ENCODE assay signal across 14 cellular contexts in genomic region chr20:38275815-38276550, GRCh38. TPM values are rescaled to one million over a fixed set of nuclear protein-coding genes. Genes with fewer than 3 reads are reported as not detected.
A peak's percentile ranks its signal among the peaks of the same experiment; 100 is the strongest.
DNase-seq lines count a peak whose midpoint lies in the region; ATAC-seq, FAIRE-seq and TF ChIP-seq lines count a peak whose summit lies in the region.
"Had no signal": no experiment of that assay in that cellular context is flagged by ENCODE, and none has a peak within 500 bp of the region (broad histone marks: within the 10 kb centered on the region; RNA-seq: fewer than 3 reads in every experiment).

No MANE protein-coding gene starts in this region.

- H3K9me3 ChIP-seq in body of pancreas, result no peaks in the 10 kb centered on the region

- 82 to 88% methylated on average over 12 of the region's 12 CpGs for WGBS in body of pancreas, 2 donors

- TF ChIP-seq CTCF in fibroblast of mammary gland (conservative IDR thresholded peaks at IDR 0.05; ENCODE audit: control insufficient read depth, insufficient read depth, low read depth, low read length) (no peak), body of pancreas (IDR thresholded peaks at IDR 0.05) (no peak)

- ATAC-seq in SK-N-SH treated with all-trans-retinoic acid at 6 μM for 48 hours (peak; percentile 39; the same call in 2 of the 3 replicates), body of pancreas (no peak), Right ventricle myocardium superior (ENCODE audit: poor library complexity) (no peak), HG03520 (IDR thresholded peaks at IDR 0.05; ENCODE audit: unreplicated experiment) (no peak)

- DNase-seq in A172 (ENCODE audit: low spot score) (peak; percentile 84), HS-27A (ENCODE audit: low read depth) (peak; percentile 74), fibroblast of mammary gland (ENCODE audit: low read depth) (peak; percentile 88), body of pancreas (no peak), Right ventricle myocardium superior (no peak), frontal cortex (ENCODE audit: low spot score in 2 of 2) (no peak)
- DNase-seq: CD8-positive, alpha-beta memory T cell; naive B cell; T-helper 1 cell had no signal

- no peaks in the 10 kb centered on the region for H3K4me1 ChIP-seq in body of pancreas

- FAIRE-seq in frontal cortex (lab: Jason Lieb, UNC), result no peak
- FAIRE-seq: urothelium cell line had no signal

- H3K36me3 ChIP-seq in body of pancreas (replicated peaks in 1 of 2; ENCODE audit: insufficient read depth in 1 of 2, low read depth in 2 of 2), result no peaks in the 10 kb centered on the region

- H3K27me3 ChIP-seq in body of pancreas, result no peaks in the 10 kb centered on the region

- H3K27ac ChIP-seq in body of pancreas, result no peak overlapping the region

- H3K4me3 ChIP-seq in fibroblast of mammary gland (ENCODE audit: control insufficient read depth, low read depth, low read length) (no peak overlapping the region), body of pancreas (no peak overlapping the region)

- intact Hi-C loops in body of pancreas (cut with DNase I), result no loop called here
- intact Hi-C loops in Right ventricle myocardium superior (cut with DNase I), result no loop called here

- TF ChIP-seq POLR2A in body of pancreas (IDR thresholded peaks at IDR 0.05), result no peak

TF ChIP-seq in SK-N-SH treated with all-trans-retinoic acid at 6 μM for 48 hours, 23 proteins besides CTCF, POLR2A, EP300 and RAD21:
- TF ChIP-seq ZNF70 (CRISPR knock-in tag; IDR thresholded peaks at IDR 0.05), result no peak
- TF ChIP-seq CREB5 (CRISPR knock-in tag; IDR thresholded peaks at IDR 0.05; ENCODE audit: low read depth), result no peak
- TF ChIP-seq OSR1 (CRISPR knock-in tag; IDR thresholded peaks at IDR 0.05), result no peak
- no peak for TF ChIP-seq CSDC2 (CRISPR knock-in tag; IDR thresholded peaks at IDR 0.05)
- TF ChIP-seq GLIS3 (CRISPR knock-in tag; IDR thresholded peaks at IDR 0.05), result no peak
- TF ChIP-seq ZFP30 (CRISPR knock-in tag; IDR thresholded peaks at IDR 0.05), result no peak

RNA-seq across cellular contexts. Expression of gene KIAA1755, which starts 15.4 kb away (rescaled TPM):
- 0.57 and 0.69 TPM in 2 replicates for total RNA-seq in A172 (2014; rRNA removed; shearing (Covaris generic))
- total RNA-seq in body of pancreas (under 1 TPM; 0.78 to 0.99 TPM), Right ventricle myocardium superior (5.4 TPM), frontal cortex (1.2 TPM)
- total RNA-seq: activated T-helper 2 cell treated with anti-CD3 and anti-CD28 coated beads, Interferon-gamma antibody, Interleukin-2, Interleukin-4, amounts not matched to agents 10 μg/mL and 5 μg/mL and 100 μg/mL, durations not matched to agents 14 hours and 24 hours and 36 hours; CD8-positive, alpha-beta memory T cell had no signal

RNA-seq across cellular contexts. Expression of gene BPI, which starts 28.0 kb away (rescaled TPM):
- not detected in 2 replicates for total RNA-seq in A172 (2014; rRNA removed; shearing (Covaris generic))
- not detected for total RNA-seq in body of pancreas
- 0.11 TPM for total RNA-seq in Right ventricle myocardium superior
- under 0.01 TPM for total RNA-seq in frontal cortex
- total RNA-seq: activated T-helper 2 cell treated with anti-CD3 and anti-CD28 coated beads, Interferon-gamma antibody, Interleukin-2, Interleukin-4, amounts not matched to agents 10 μg/mL and 5 μg/mL and 100 μg/mL, durations not matched to agents 14 hours and 24 hours and 36 hours; CD8-positive, alpha-beta memory T cell; epithelial cell of proximal tubule had no signal

Comparison
In these comparisons a context has a peak if more than half of its experiments do, and no peak if none do; other contexts are left out.
1. DNase-seq: peak in A172 (single experiment), HS-27A (single experiment) and fibroblast of mammary gland (single experiment); none in body of pancreas (0 of 4), Right ventricle myocardium superior (single experiment) and frontal cortex (0 of 2).